Comparison of ENCODE assay signal across 1 cellular context in the genomic region with DNA sequence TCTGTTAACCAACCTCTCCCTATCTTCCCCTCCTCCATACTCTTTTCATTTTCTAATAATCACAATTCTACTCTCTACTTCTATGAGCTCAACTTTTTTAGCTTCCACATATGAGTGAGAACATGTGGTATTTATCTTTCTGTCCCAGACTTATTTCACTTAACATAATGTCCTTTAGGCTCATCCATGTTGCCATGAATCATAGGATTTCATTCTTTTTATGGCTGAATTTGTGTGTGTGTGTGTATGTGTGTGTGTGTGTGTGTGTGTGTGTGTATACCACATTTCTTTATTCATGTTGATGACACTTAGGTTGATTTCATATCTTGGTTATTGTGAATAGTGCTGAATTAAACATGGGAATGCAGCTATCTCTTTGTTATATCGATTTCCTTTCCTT.
TF ChIP-seq lines count a peak whose summit lies in the region.

No MANE protein-coding gene starts in this region.

TF ChIP-seq in HepG2, 621 proteins besides CTCF, POLR2A, EP300 and RAD21:
- no peak for TF ChIP-seq RELA (CRISPR knock-in tag; IDR thresholded peaks at IDR 0.05)
- TF ChIP-seq, protein P1, sequence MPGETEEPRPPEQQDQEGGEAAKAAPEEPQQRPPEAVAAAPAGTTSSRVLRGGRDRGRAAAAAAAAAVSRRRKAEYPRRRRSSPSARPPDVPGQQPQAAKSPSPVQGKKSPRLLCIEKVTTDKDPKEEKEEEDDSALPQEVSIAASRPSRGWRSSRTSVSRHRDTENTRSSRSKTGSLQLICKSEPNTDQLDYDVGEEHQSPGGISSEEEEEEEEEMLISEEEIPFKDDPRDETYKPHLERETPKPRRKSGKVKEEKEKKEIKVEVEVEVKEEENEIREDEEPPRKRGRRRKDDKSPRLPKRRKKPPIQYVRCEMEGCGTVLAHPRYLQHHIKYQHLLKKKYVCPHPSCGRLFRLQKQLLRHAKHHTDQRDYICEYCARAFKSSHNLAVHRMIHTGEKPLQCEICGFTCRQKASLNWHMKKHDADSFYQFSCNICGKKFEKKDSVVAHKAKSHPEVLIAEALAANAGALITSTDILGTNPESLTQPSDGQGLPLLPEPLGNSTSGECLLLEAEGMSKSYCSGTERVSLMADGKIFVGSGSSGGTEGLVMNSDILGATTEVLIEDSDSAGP (CRISPR knock-in tag; IDR thresholded peaks at IDR 0.05; ENCODE audit: borderline replicate concordance), result no peak
- TF ChIP-seq, protein P2, sequence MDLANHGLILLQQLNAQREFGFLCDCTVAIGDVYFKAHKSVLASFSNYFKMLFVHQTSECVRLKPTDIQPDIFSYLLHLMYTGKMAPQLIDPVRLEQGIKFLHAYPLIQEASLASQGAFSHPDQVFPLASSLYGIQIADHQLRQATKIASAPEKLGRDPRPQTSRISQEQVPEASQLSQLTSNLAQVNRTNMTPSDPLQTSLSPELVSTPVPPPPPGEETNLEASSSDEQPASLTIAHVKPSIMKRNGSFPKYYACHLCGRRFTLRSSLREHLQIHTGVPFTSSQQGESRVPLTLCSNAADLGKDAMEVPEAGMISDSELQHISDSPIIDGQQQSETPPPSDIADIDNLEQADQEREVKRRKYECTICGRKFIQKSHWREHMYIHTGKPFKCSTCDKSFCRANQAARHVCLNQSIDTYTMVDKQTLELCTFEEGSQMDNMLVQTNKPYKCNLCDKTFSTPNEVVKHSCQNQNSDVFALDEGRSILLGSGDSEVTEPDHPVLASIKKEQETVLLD (CRISPR knock-in tag; IDR thresholded peaks at IDR 0.05; ENCODE audit: low read depth), result no peak
- TF ChIP-seq, protein P3, sequence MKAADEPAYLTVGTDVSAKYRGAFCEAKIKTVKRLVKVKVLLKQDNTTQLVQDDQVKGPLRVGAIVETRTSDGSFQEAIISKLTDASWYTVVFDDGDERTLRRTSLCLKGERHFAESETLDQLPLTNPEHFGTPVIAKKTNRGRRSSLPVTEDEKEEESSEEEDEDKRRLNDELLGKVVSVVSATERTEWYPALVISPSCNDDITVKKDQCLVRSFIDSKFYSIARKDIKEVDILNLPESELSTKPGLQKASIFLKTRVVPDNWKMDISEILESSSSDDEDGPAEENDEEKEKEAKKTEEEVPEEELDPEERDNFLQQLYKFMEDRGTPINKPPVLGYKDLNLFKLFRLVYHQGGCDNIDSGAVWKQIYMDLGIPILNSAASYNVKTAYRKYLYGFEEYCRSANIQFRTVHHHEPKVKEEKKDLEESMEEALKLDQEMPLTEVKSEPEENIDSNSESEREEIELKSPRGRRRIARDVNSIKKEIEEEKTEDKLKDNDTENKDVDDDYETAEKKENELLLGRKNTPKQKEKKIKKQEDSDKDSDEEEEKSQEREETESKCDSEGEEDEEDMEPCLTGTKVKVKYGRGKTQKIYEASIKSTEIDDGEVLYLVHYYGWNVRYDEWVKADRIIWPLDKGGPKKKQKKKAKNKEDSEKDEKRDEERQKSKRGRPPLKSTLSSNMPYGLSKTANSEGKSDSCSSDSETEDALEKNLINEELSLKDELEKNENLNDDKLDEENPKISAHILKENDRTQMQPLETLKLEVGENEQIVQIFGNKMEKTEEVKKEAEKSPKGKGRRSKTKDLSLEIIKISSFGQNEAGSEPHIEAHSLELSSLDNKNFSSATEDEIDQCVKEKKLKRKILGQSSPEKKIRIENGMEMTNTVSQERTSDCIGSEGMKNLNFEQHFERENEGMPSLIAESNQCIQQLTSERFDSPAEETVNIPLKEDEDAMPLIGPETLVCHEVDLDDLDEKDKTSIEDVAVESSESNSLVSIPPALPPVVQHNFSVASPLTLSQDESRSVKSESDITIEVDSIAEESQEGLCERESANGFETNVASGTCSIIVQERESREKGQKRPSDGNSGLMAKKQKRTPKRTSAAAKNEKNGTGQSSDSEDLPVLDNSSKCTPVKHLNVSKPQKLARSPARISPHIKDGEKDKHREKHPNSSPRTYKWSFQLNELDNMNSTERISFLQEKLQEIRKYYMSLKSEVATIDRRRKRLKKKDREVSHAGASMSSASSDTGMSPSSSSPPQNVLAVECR (CRISPR knock-in tag; IDR thresholded peaks at IDR 0.05; ENCODE audit: borderline replicate concordance), result no peak
